In genomic region chr21:34061983-34062382, GRCh38 we compare ENCODE assay signal across 14 cellular contexts. TPM values are rescaled to one million over a fixed set of nuclear protein-coding genes. Genes with fewer than 3 reads are reported as not detected.
DNase-seq lines count a peak whose midpoint lies in the region; ATAC-seq and TF ChIP-seq lines count a peak whose summit lies in the region.
"Had no signal": no experiment of that assay in that cellular context is flagged by ENCODE, and none has a peak within 500 bp of the region (broad histone marks: within the 10 kb centered on the region; RNA-seq: fewer than 3 reads in every experiment).

No MANE protein-coding gene starts in this region.

- H3K27me3 ChIP-seq in breast epithelium = no peaks in the 10 kb centered on the region
- no peaks in the 10 kb centered on the region for H3K27me3 ChIP-seq in testis

- intact Hi-C loops in MCF 10A (cut with micrococcal nuclease) = no loop called here
- intact Hi-C loops in breast epithelium (cut with DNase I; ENCODE audit: low total_unique reads) = no loop called here
- intact Hi-C loops in testis (cut with DNase I; ENCODE audit: low total_unique reads) = no loop called here

- H3K9me3 ChIP-seq in breast epithelium = no peaks in the 10 kb centered on the region
- H3K9me3 ChIP-seq in testis = no peaks in the 10 kb centered on the region

- TF ChIP-seq CTCF in MCF 10A (IDR thresholded peaks at IDR 0.05; ENCODE audit: unreplicated experiment) (no peak), breast epithelium (IDR thresholded peaks at IDR 0.05) (no peak), testis (IDR thresholded peaks at IDR 0.05) (no peak)

- H3K27me3 Mint-ChIP-seq in MCF 10A (ENCODE audit: insufficient read depth, unreplicated experiment) = no peaks in the 10 kb centered on the region
- no peaks in the 10 kb centered on the region for H3K27me3 Mint-ChIP-seq in activated T-helper 17 cell treated with anti-CD3 and anti-CD28 coated beads, Interleukin-2, amount 50 U/mL, for 72 hours

- POLR2A ChIA-PET in MCF 10A (lab: Yijun Ruan, JAX) = interaction anchor here (1.2 kb wide), 1 partner anchor 12 kb away, joined by 4 read pairs; no protein-coding TSS in a partner anchor

- peak; percentile 83 for ATAC-seq in activated T-helper 17 cell treated with anti-CD3 and anti-CD28 coated beads, Interleukin-2, amount 50 U/mL, for 72 hours (replicated peaks)
- no peak for ATAC-seq in GM18861 (IDR thresholded peaks at IDR 0.05; ENCODE audit: unreplicated experiment)
- ATAC-seq: activated CD4-positive, CD25-positive, alpha-beta regulatory T cell treated with anti-CD3 and anti-CD28 coated beads, Interleukin-2, amount 50 U/mL, for 24 hours had no signal

- H3K36me3 Mint-ChIP-seq in MCF 10A (ENCODE audit: insufficient read depth, unreplicated experiment) = no peaks in the 10 kb centered on the region
- no peaks in the 10 kb centered on the region for H3K36me3 Mint-ChIP-seq in activated T-helper 17 cell treated with anti-CD3 and anti-CD28 coated beads, Interleukin-2, amount 50 U/mL, for 72 hours (ENCODE audit: low read depth)

- 96 to 97% methylated on average over 3 of the region's 3 CpGs for WGBS in testis, 2 donors

- H3K4me3 Mint-ChIP-seq in MCF 10A (ENCODE audit: unreplicated experiment) = no peak overlapping the region
- no peak overlapping the region for H3K4me3 Mint-ChIP-seq in activated T-helper 17 cell treated with anti-CD3 and anti-CD28 coated beads, Interleukin-2, amount 50 U/mL, for 72 hours

- H3K9me3 Mint-ChIP-seq in MCF 10A (ENCODE audit: unreplicated experiment) = no peaks in the 10 kb centered on the region
- peaks cover 6% of the 10 kb centered on the region for H3K9me3 Mint-ChIP-seq in activated T-helper 17 cell treated with anti-CD3 and anti-CD28 coated beads, Interleukin-2, amount 50 U/mL, for 72 hours

- no peaks in the 10 kb centered on the region for H3K4me1 Mint-ChIP-seq in MCF 10A (ENCODE audit: insufficient read depth, unreplicated experiment)
- H3K4me1 Mint-ChIP-seq in activated T-helper 17 cell treated with anti-CD3 and anti-CD28 coated beads, Interleukin-2, amount 50 U/mL, for 72 hours = no peaks in the 10 kb centered on the region

- CTCF ChIA-PET in MCF 10A (lab: Yijun Ruan, JAX) = no interaction called here

- H3K4me3 ChIP-seq in breast epithelium = no peak overlapping the region
- no peak overlapping the region for H3K4me3 ChIP-seq in testis

- no peaks in the 10 kb centered on the region for H3K4me1 ChIP-seq in breast epithelium
- H3K4me1 ChIP-seq in testis = no peaks in the 10 kb centered on the region

- DNase-seq in MCF 10A (ENCODE audit: unreplicated experiment) (peak; percentile 24), breast epithelium (ENCODE audit: low spot score in 2 of 2) (no peak), Kasumi-1 (lab: John Stamatoyannopoulos, UW) (peak; percentile 12 to 22), testis (peak; percentile 34), SKM-1 (lab: John Stamatoyannopoulos, UW; ENCODE audit: unreplicated experiment) (no peak)
- DNase-seq in activated CD8-positive, alpha-beta memory T cell treated with anti-CD3 and anti-CD28 coated beads for 24 hours = no peak
- DNase-seq: GF-D8, kidney, NCI-H1092 treated with DMSO at 0.1 percent for 48 hours, NCI-H510A treated with DMSO at 0.1 percent for 48 hours, SHP77 treated with DMSO at 0.1 percent for 48 hours had no signal

- H3K27ac Mint-ChIP-seq in MCF 10A (ENCODE audit: low read depth, unreplicated experiment) = no peak overlapping the region
- no peak overlapping the region for H3K27ac Mint-ChIP-seq in activated T-helper 17 cell treated with anti-CD3 and anti-CD28 coated beads, Interleukin-2, amount 50 U/mL, for 72 hours

- H3K36me3 ChIP-seq in breast epithelium = no peaks in the 10 kb centered on the region
- H3K36me3 ChIP-seq in testis (ENCODE audit: low read depth, missing control alignments) = no peaks in the 10 kb centered on the region

- H3K27ac ChIP-seq in breast epithelium (no peak overlapping the region), testis (no peak overlapping the region)

- TF ChIP-seq POLR2A in breast epithelium (IDR thresholded peaks at IDR 0.05) (no peak), testis (IDR thresholded peaks at IDR 0.05) (no peak)

- no TSS peak for BruUV-seq in MCF 10A (replicated peaks; lab: Mats Ljungman, UMichigan)

RNA-seq across cellular contexts. Expression of gene MRPS6, which starts 11.4 kb away (rescaled TPM):
- total RNA-seq in MCF 10A (2022) (86.0 and 90.7 TPM in 2 replicates), breast epithelium (10 to 100 TPM; 22.3 to 40.6 (median 26.5) TPM), testis (100 to 1,000 TPM in 1 of 2 donors, 10 to 100 TPM in 1; 88.8 to 102 TPM)
- 100 to 1,000 TPM; 131 to 141 TPM for total RNA-seq in activated T-helper 17 cell treated with anti-CD3 and anti-CD28 coated beads, Interleukin-2, amount 50 U/mL, for 72 hours
- 107 TPM for polyA plus RNA-seq in testis (ENCODE audit: insufficient read depth, low read depth, low replicate concordance)

RNA-seq across cellular contexts. Expression of gene SLC5A3, which starts 11.4 kb away (rescaled TPM):
- total RNA-seq in MCF 10A (2022) = 8.1 and 8.5 TPM in 2 replicates
- total RNA-seq in breast epithelium = 10 to 100 TPM; 17.0 to 54.9 (median 38.6) TPM
- total RNA-seq in activated T-helper 17 cell treated with anti-CD3 and anti-CD28 coated beads, Interleukin-2, amount 50 U/mL, for 72 hours = 10 to 100 TPM; 35.5 to 72.2 TPM
- total RNA-seq in testis = 10 to 100 TPM; 59.5 to 61.9 TPM
- polyA plus RNA-seq in testis (ENCODE audit: insufficient read depth, low read depth, low replicate concordance) = 16.3 TPM

Comparison
In these comparisons a context has a peak if more than half of its experiments do, and no peak if none do; other contexts are left out.
1. DNase-seq: peak in MCF 10A (single experiment), Kasumi-1 (2 of 2) and testis (single experiment); none in breast epithelium (0 of 2), activated CD8-positive, alpha-beta memory T cell treated with anti-CD3 and anti-CD28 coated beads for 24 hours (single experiment) and SKM-1 (single experiment).